27 cellular contexts compared by ENCODE assay signal in genomic region chr7:95919574-95919973, GRCh38.
DNase-seq lines count a peak whose midpoint lies in the region; ATAC-seq and TF ChIP-seq lines count a peak whose summit lies in the region.
"Had no signal": no experiment of that assay in that cellular context is flagged by ENCODE, and none has a peak within 500 bp of the region (broad histone marks: within the 10 kb centered on the region; RNA-seq: fewer than 3 reads in every experiment).

No MANE protein-coding gene starts in this region.

- no peaks in the 10 kb centered on the region for H3K36me3 Mint-ChIP-seq in Caco-2 (ENCODE audit: insufficient read depth, unreplicated experiment)
- H3K36me3 Mint-ChIP-seq: CD4-positive, CD25-positive, alpha-beta regulatory T cell had no signal

- H2AFZ ChIP-seq in OCI-LY1 (ENCODE audit: low read length), result no peak overlapping the region

- 95 to 96% methylated on average over 2 of the region's 2 CpGs for WGBS in testis, 2 donors

- BruUV-seq in Caco-2 (replicated peaks; lab: Mats Ljungman, UMichigan), result no TSS peak

- H4K20me1 ChIP-seq in OCI-LY1 (ENCODE audit: insufficient read depth, low read length), result no peaks in the 10 kb centered on the region

- TF ChIP-seq CTCF in Caco-2 (IDR thresholded peaks at IDR 0.05; ENCODE audit: insufficient read depth in 1 of 2, low read depth in 1 of 2, low read length in 1 of 2, severe bottlenecking in 1 of 2, unreplicated experiment in 1 of 2) (peak; percentile 1 to 13), OCI-LY1 (IDR thresholded peaks at IDR 0.05; ENCODE audit: low read length) (peak; percentile 11; the same call in 1 of the 2 replicates), fibroblast of mammary gland (conservative IDR thresholded peaks at IDR 0.05; ENCODE audit: control insufficient read depth, insufficient read depth, low read depth, low read length) (peak; percentile 13), testis (IDR thresholded peaks at IDR 0.05) (peak in 2 of 3 experiments; percentile 25 to 28)

- H3K27me3 Mint-ChIP-seq in Caco-2 (ENCODE audit: insufficient read depth, unreplicated experiment), result no peaks in the 10 kb centered on the region

- H3K4me1 ChIP-seq in Caco-2 (no peaks in the 10 kb centered on the region), OCI-LY1 (ENCODE audit: insufficient read depth, low read length, severe bottlenecking) (peaks cover 56% of the 10 kb centered on the region), testis (no peaks in the 10 kb centered on the region)
- H3K4me1 ChIP-seq: Peyer's patch had no signal

- no peak overlapping the region for H3K9ac ChIP-seq in OCI-LY1 (ENCODE audit: low read length)

- DNase-seq in Caco-2, result no peak
- DNase-seq in fibroblast of mammary gland (ENCODE audit: low read depth), result no peak
- DNase-seq in testis, result no peak
- no peak for DNase-seq in MV-4-11 (lab: John Stamatoyannopoulos, UW)
- no peak for DNase-seq in activated effector memory CD4-positive, alpha-beta T cell treated with Interleukin-2 at 50 U/mL for 16 hours
- DNase-seq: activated CD4-positive, alpha-beta T cell treated with anti-CD3 and anti-CD28 coated beads, Interleukin-2, amount 50 U/mL, for 48 hours; activated naive CD4-positive, alpha-beta T cell treated with anti-CD3 and anti-CD28 coated beads, Interleukin-2, amount 50 U/mL, for 16 hours; anterior cingulate cortex; CD4-positive, CD25-positive, alpha-beta regulatory T cell; GOT3; head of caudate nucleus; left colon; midbrain; NCI-H1694 treated with DMSO at 0.1 percent for 48 hours; NCI-H82; nephron progenitor cell; Peyer's patch; spleen; stimulated activated CD4-positive, alpha-beta T cell treated with anti-CD3 and anti-CD28 coated beads, Interleukin-4, amount 100 ng/mL, for 4 hours; stimulated activated naive CD8-positive, alpha-beta T cell treated with anti-CD3 and anti-CD28 coated beads, Interleukin-15, amount 100 ng/mL, for 72 hours; T-helper 17 cell; transverse colon; WERI-Rb-1 had no signal

- no peaks in the 10 kb centered on the region for H3K9me3 Mint-ChIP-seq in Caco-2 (ENCODE audit: unreplicated experiment)
- H3K9me3 Mint-ChIP-seq: CD4-positive, CD25-positive, alpha-beta regulatory T cell; nephron progenitor cell; stimulated activated naive CD8-positive, alpha-beta T cell treated with anti-CD3 and anti-CD28 coated beads, Interleukin-15, amount 100 ng/mL, for 72 hours had no signal

- H3K36me3 ChIP-seq in Caco-2 (ENCODE audit: control insufficient read depth, insufficient read depth, low read length) (no peaks in the 10 kb centered on the region), OCI-LY1 (ENCODE audit: insufficient read depth, low read length) (no peaks in the 10 kb centered on the region), testis (ENCODE audit: low read depth, missing control alignments) (no peaks in the 10 kb centered on the region)
- H3K36me3 ChIP-seq: Peyer's patch, SJSA1, spleen, transverse colon, WERI-Rb-1 had no signal

- H3K27me3 ChIP-seq in Caco-2 (replicated peaks; ENCODE audit: control insufficient read depth, insufficient read depth, low read length) (no peaks in the 10 kb centered on the region), OCI-LY1 (ENCODE audit: insufficient read depth, low read length) (no peaks in the 10 kb centered on the region), testis (no peaks in the 10 kb centered on the region)
- H3K27me3 ChIP-seq: Peyer's patch, SJSA1 had no signal

- H3K4me2 ChIP-seq in OCI-LY1 (ENCODE audit: low read length), result no peak overlapping the region

- H3F3A ChIP-seq in OCI-LY1 (ENCODE audit: insufficient read depth, low read length), result no peaks in the 10 kb centered on the region

- no peak for ATAC-seq in HG02610 (IDR thresholded peaks at IDR 0.05; ENCODE audit: unreplicated experiment)
- ATAC-seq: K562; left colon; stimulated activated naive CD8-positive, alpha-beta T cell treated with anti-CD3 and anti-CD28 coated beads, Interleukin-15, amount 100 ng/mL, for 72 hours; T-helper 17 cell had no signal

- no peak overlapping the region for H3K27ac Mint-ChIP-seq in Caco-2 (ENCODE audit: unreplicated experiment)
- H3K27ac Mint-ChIP-seq: CD4-positive, CD25-positive, alpha-beta regulatory T cell; nephron progenitor cell; stimulated activated naive CD8-positive, alpha-beta T cell treated with anti-CD3 and anti-CD28 coated beads, Interleukin-15, amount 100 ng/mL, for 72 hours; T-helper 17 cell had no signal

- CTCF ChIA-PET in Caco-2 (lab: Charles Lee), result interaction anchor here (0.6 kb wide), 1 partner anchor 1108 kb away, joined by 3 read pairs; no protein-coding TSS in a partner anchor

- H3K27ac ChIP-seq in OCI-LY1 (ENCODE audit: low read depth, low read length, poor library complexity, severe bottlenecking), result no peak overlapping the region
- no peak overlapping the region for H3K27ac ChIP-seq in testis
- H3K27ac ChIP-seq: Peyer's patch, SJSA1, spleen, transverse colon, WERI-Rb-1 had no signal

- POLR2A ChIA-PET in Caco-2 (lab: Charles Lee), result no interaction called here

- no peak for TF ChIP-seq POLR2A in testis (IDR thresholded peaks at IDR 0.05)

- H3K4me1 Mint-ChIP-seq in Caco-2 (ENCODE audit: low read depth, unreplicated experiment), result no peaks in the 10 kb centered on the region
- H3K4me1 Mint-ChIP-seq: stimulated activated naive CD8-positive, alpha-beta T cell treated with anti-CD3 and anti-CD28 coated beads, Interleukin-15, amount 100 ng/mL, for 72 hours had no signal

- H3K79me2 ChIP-seq in OCI-LY1 (ENCODE audit: insufficient read depth, low read length), result no peaks in the 10 kb centered on the region

- H3K4me3 ChIP-seq in Caco-2 (ENCODE audit: low read depth, low read length) (no peak overlapping the region), OCI-LY1 (ENCODE audit: low read depth, low read length, poor library complexity, severe bottlenecking) (no peak overlapping the region), fibroblast of mammary gland (ENCODE audit: control insufficient read depth, low read depth, low read length) (no peak overlapping the region), testis (no peak overlapping the region)
- H3K4me3 ChIP-seq: K562, Peyer's patch, SJSA1, spleen, transverse colon had no signal

- H3K9me3 ChIP-seq in Caco-2 (no peaks in the 10 kb centered on the region), OCI-LY1 (ENCODE audit: low read length) (no peaks in the 10 kb centered on the region), testis (no peaks in the 10 kb centered on the region)
- H3K9me3 ChIP-seq: Peyer's patch, SJSA1, spleen, transverse colon had no signal

- H3K4me3 Mint-ChIP-seq in Caco-2 (ENCODE audit: unreplicated experiment), result no peak overlapping the region
- H3K4me3 Mint-ChIP-seq: CD4-positive, CD25-positive, alpha-beta regulatory T cell; nephron progenitor cell; stimulated activated naive CD8-positive, alpha-beta T cell treated with anti-CD3 and anti-CD28 coated beads, Interleukin-15, amount 100 ng/mL, for 72 hours; T-helper 17 cell had no signal

- no peaks in the 10 kb centered on the region for H3K9me2 ChIP-seq in OCI-LY1 (ENCODE audit: low read depth, low read length)

- intact Hi-C loops in Caco-2 (cut with micrococcal nuclease; ENCODE audit: unreplicated experiment), result loop anchor here (5.0 kb wide), 3 partner anchors 73 to 678 kb away; no protein-coding TSS in a partner anchor
- intact Hi-C loops in testis (cut with DNase I; ENCODE audit: low total_unique reads), result no loop called here
